In genomic region chr4:86453611-86454072, GRCh38 we compare ENCODE assay signal across 8 cellular contexts.
DNase-seq lines count a peak whose midpoint lies in the region; TF ChIP-seq lines count a peak whose summit lies in the region.
"Not testable (repeated sequence)": the region's sequence is repeated elsewhere in the genome, so short reads cannot be mapped to it uniquely, and the experiment has no call there.

No MANE protein-coding gene starts in this region.

- H3K9me3 Mint-ChIP-seq in endodermal cell (peaks cover 25% of the 10 kb centered on the region), osteocyte (ENCODE audit: unreplicated experiment) (peaks cover 24% of the 10 kb centered on the region)

- not testable (repeated sequence) for H3K4me3 Mint-ChIP-seq in endodermal cell; osteocyte (ENCODE audit: unreplicated experiment)

- H3K27ac ChIP-seq in endodermal cell (ENCODE audit: low read depth, low read length); left ventricle myocardium inferior (replicated peaks): not testable (repeated sequence)
- peak overlapping the region; percentile 90 for H3K27ac ChIP-seq in vagina

- not testable (repeated sequence) for TF ChIP-seq POLR2A in vagina (IDR thresholded peaks at IDR 0.05)

- TF ChIP-seq CTCF in endodermal cell (conservative IDR thresholded peaks at IDR 0.05); left ventricle myocardium inferior (IDR thresholded peaks at IDR 0.05; ENCODE audit: borderline replicate concordance); osteocyte (IDR thresholded peaks at IDR 0.05); vagina (IDR thresholded peaks at IDR 0.05): not testable (repeated sequence)

- H3K27me3 ChIP-seq in endodermal cell (ENCODE audit: control insufficient read depth, insufficient read depth, low read length, poor library complexity, severe bottlenecking); left ventricle myocardium inferior (ENCODE audit: low read depth); vagina: not testable (repeated sequence)

- intact Hi-C loops in left ventricle myocardium inferior (cut with micrococcal nuclease); vagina (cut with DNase I): not testable (repeated sequence)

- H3K27ac Mint-ChIP-seq in endodermal cell (peak overlapping the region; percentile 6), osteocyte (ENCODE audit: unreplicated experiment) (peak overlapping the region; percentile 75)

- DNase-seq in GDM1 (lab: John Stamatoyannopoulos, UW) (peak; percentile 7), NCI-H1105 treated with DMSO at 0.1 percent for 48 hours (lab: John Stamatoyannopoulos, UW) (peak; percentile 57), NCI-H2171 treated with DMSO at 0.1 percent for 48 hours (lab: John Stamatoyannopoulos, UW) (peak; percentile 72), SHP77 treated with DMSO at 0.1 percent for 48 hours (lab: John Stamatoyannopoulos, UW) (peak; percentile 44)
- not testable (repeated sequence) for DNase-seq in endodermal cell; left ventricle myocardium inferior; osteocyte (ENCODE audit: extremely low spot score, unreplicated experiment); vagina (ENCODE audit: extremely low spot score in 2 of 2)

- not testable (repeated sequence) for H3K27me3 Mint-ChIP-seq in endodermal cell (ENCODE audit: insufficient read depth); osteocyte (ENCODE audit: unreplicated experiment)

- not testable (repeated sequence) for H3K4me3 ChIP-seq in endodermal cell (ENCODE audit: low read length); vagina
- peak overlapping the region; percentile 58 for H3K4me3 ChIP-seq in left ventricle myocardium inferior

- peaks cover 19% of the 10 kb centered on the region for H3K36me3 Mint-ChIP-seq in endodermal cell (ENCODE audit: low read depth)
- not testable (repeated sequence) for H3K36me3 Mint-ChIP-seq in osteocyte (ENCODE audit: unreplicated experiment)

- WGBS in endodermal cell (ENCODE audit: insufficient coverage in 1 of 2, insufficient read length in 1 of 2), 2 experiments: 90% methylated on average over 2 of the region's 2 CpGs; no CpG with 5 or more reads in 1 of the 2 experiments

- not testable (repeated sequence) for H3K9ac ChIP-seq in endodermal cell (ENCODE audit: extremely low read depth, low read length, poor library complexity, severe bottlenecking)

- peaks cover 18% of the 10 kb centered on the region for H3K9me3 ChIP-seq in endodermal cell (ENCODE audit: control insufficient read depth, low read length)
- not testable (repeated sequence) for H3K9me3 ChIP-seq in left ventricle myocardium inferior (replicated peaks); vagina

- H3K4me1 ChIP-seq in endodermal cell (ENCODE audit: control insufficient read depth, insufficient read depth, low read length): peaks cover 19% of the 10 kb centered on the region
- not testable (repeated sequence) for H3K4me1 ChIP-seq in left ventricle myocardium inferior
- peaks cover 42% of the 10 kb centered on the region for H3K4me1 ChIP-seq in vagina

- peaks cover 11% of the 10 kb centered on the region for H3K36me3 ChIP-seq in endodermal cell (ENCODE audit: control insufficient read depth, insufficient read depth, low read length)
- H3K36me3 ChIP-seq in left ventricle myocardium inferior, vagina: not testable (repeated sequence)

- H3K4me1 Mint-ChIP-seq in endodermal cell (peaks cover 71% of the 10 kb centered on the region), osteocyte (ENCODE audit: unreplicated experiment) (peaks cover 60% of the 10 kb centered on the region)
